32 cellular contexts compared by ENCODE assay signal in the genomic region with DNA sequence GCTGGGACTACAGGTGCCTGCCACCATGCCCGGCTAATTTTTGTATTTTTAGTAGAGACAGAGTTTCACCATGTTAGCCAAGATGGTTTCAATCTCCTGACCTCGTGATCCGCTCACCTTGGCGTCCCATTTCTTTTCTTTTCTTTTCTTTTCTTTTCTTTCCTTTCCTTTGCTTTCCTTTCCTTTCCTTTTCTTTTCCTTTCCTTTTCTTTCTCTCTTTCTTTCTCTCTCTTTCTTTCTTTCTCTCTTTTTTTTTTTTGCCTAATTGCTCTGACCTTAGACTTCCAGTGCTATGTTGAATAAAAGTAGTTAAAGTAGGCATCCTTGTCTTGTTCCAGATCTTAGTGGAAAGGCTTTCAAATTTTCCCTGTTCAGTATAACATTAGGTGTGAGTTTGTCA.
"Had no signal": no experiment of that assay in that cellular context is flagged by ENCODE, and none has a peak within 500 bp of the region (broad histone marks: within the 10 kb centered on the region; RNA-seq: fewer than 3 reads in every experiment).

No MANE protein-coding gene starts in this region.

- H3K4me1 ChIP-seq: adrenal gland, ascending aorta, body of pancreas, breast epithelium had no signal

- FAIRE-seq: astrocyte, bronchial epithelial cell had no signal

- DNase-seq: activated effector memory CD4-positive, alpha-beta T cell treated with anti-CD3 and anti-CD28 coated beads, Interleukin-2, amount 50 U/mL, for 16 hours; activated effector memory CD4-positive, alpha-beta T cell treated with Interleukin-2 at 50 U/mL for 16 hours; activated gamma-delta T cell; activated gamma-delta T cell treated with Interleukin-2 at 50 U/mL for 16 hours; activated naive CD4-positive, alpha-beta T cell; activated naive CD4-positive, alpha-beta T cell treated with anti-CD3 and anti-CD28 coated beads for 36 hours; activated naive CD4-positive, alpha-beta T cell treated with anti-CD3 and anti-CD28 coated beads, Interleukin-2, amount 10 ng/mL, durations not matched to agents 7 days and 5 days; activated naive CD4-positive, alpha-beta T cell treated with anti-CD3 and anti-CD28 coated beads, Interleukin-2, amount 50 U/mL, for 16 hours; activated naive CD4-positive, alpha-beta T cell treated with Interleukin-2 at 50 U/mL for 16 hours; activated naive CD8-positive, alpha-beta T cell treated with anti-CD3 and anti-CD28 coated beads for 36 hours; activated naive CD8-positive, alpha-beta T cell treated with anti-CD3 and anti-CD28 coated beads, Interleukin-2, amount 10 ng/mL, durations not matched to agents 7 days and 5 days; activated naive CD8-positive, alpha-beta T cell treated with anti-CD3 and anti-CD28 coated beads, Interleukin-2, amount 50 U/mL, for 24 hours; activated T-cell treated with anti-CD3 and anti-CD28 coated beads, Interleukin-2, amount 50 U/mL, for 4 hours; activated T-cell treated with anti-CD3 and anti-CD28 coated beads, Interleukin-2, amount 50 U/mL, for 48 hours; activated T-cell treated with anti-CD3 and anti-CD28 coated beads, Interleukin-2, amount 50 U/mL, for 72 hours; adrenal gland; amniotic stem cell; amygdala; anterior cingulate cortex; aorta; body of pancreas; brain microvascular endothelial cell; caudate nucleus; central memory CD4-positive, alpha-beta T cell; cerebellar nuclear complex had no signal

- H3K4me3 ChIP-seq: adrenal gland, ascending aorta, body of pancreas, breast epithelium, cardiac muscle cell had no signal

- H3K9me3 ChIP-seq: adrenal gland, ascending aorta, body of pancreas, breast epithelium had no signal

- H3K36me3 ChIP-seq: adrenal gland, ascending aorta, brain microvascular endothelial cell, breast epithelium, cardiac muscle cell had no signal

- H3K27ac ChIP-seq: adrenal gland, ascending aorta, body of pancreas, brain microvascular endothelial cell, breast epithelium, cardiac muscle cell had no signal

- H3K27me3 ChIP-seq: adrenal gland, ascending aorta, body of pancreas, brain microvascular endothelial cell, breast epithelium, cardiac muscle cell had no signal

- ATAC-seq: activated naive CD4-positive, alpha-beta T cell treated with anti-CD3 and anti-CD28 coated beads, Interleukin-2, amount 50 U/mL, for 72 hours; activated naive CD8-positive, alpha-beta T cell treated with anti-CD3 and anti-CD28 coated beads, Interleukin-2, amount 50 U/mL, for 24 hours; activated T-cell treated with anti-CD3 and anti-CD28 coated beads, Interleukin-2, amount 50 U/mL, for 4 hours; activated T-cell treated with anti-CD3 and anti-CD28 coated beads, Interleukin-2, amount 50 U/mL, for 72 hours; activated T-helper 17 cell treated with anti-CD3 and anti-CD28 coated beads, Interleukin-2, amount 50 U/mL, for 72 hours; body of pancreas had no signal
